In the genomic region with DNA sequence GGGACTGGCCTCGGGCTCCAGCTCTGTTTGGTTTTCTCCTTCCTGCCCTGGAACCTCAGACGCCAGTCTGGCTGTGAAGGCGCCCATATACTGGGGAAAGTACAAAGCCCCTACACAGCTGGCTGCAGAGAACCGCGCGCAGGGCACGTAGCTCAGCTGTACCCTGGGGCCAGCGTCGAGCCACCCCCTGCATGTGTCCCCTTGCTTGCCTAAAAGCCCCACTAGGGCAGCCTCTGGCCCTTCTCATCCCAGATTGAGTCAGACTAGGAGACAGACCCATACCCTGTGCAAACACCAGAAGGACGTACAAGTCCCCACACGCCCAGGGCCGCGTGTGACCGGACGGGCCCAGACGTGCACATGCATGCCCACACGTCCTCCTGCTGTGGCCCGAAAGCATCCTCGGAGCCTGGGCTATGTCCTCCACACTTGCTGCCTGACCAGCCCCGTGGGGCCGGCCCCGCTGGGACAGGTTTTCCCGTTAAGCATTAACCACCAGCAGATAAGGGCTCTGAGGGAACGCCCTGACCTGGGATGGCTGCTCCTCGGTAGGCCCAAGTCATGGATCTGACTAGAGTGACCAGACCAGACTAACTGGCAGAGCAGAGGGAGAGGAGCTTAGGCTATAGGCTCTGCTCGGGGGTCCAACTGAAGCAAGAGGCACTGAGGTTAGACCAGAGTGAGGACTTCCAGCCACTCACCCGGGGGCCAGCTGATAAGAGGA, we compare ENCODE assay signal across 1 cellular context.
TF ChIP-seq lines count a peak whose summit lies in the region.

No MANE protein-coding gene starts in this region.

TF ChIP-seq in HepG2, 621 proteins besides CTCF, POLR2A, EP300 and RAD21 (continued from another document and continues in another):
- TF ChIP-seq, protein P1, sequence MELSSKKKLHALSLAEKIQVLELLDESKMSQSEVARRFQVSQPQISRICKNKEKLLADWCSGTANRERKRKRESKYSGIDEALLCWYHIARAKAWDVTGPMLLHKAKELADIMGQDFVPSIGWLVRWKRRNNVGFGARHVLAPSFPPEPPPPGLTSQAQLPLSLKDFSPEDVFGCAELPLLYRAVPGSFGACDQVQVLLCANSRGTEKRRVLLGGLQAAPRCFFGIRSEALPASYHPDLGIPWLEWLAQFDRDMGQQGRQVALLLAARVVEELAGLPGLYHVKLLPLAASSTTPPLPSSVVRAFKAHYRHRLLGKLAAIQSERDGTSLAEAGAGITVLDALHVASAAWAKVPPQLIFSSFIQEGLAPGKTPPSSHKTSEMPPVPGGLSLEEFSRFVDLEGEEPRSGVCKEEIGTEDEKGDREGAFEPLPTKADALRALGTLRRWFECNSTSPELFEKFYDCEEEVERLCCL (CRISPR knock-in tag; IDR thresholded peaks at IDR 0.05; ENCODE audit: borderline replicate concordance): 0 out of 2 replicates have a peak, but pooled peaks have one; percentile 81
- TF ChIP-seq, protein P2, sequence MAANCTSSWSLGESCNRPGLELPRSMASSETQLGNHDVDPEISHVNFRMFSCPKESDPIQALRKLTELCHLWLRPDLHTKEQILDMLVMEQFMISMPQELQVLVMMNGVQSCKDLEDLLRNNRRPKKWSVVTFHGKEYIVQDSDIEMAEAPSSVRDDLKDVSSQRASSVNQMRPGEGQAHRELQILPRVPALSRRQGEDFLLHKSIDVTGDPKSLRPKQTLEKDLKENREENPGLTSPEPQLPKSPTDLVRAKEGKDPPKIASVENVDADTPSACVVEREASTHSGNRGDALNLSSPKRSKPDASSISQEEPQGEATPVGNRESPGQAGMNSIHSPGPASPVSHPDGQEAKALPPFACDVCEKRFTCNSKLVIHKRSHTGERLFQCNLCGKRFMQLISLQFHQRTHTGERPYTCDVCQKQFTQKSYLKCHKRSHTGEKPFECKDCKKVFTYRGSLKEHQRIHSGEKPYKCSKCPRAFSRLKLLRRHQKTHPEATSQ (CRISPR knock-in tag; IDR thresholded peaks at IDR 0.05; ENCODE audit: borderline replicate concordance): no peak
- TF ChIP-seq EEA1 (CRISPR knock-in tag; IDR thresholded peaks at IDR 0.05; ENCODE audit: borderline replicate concordance): no peak
- TF ChIP-seq, protein P3, sequence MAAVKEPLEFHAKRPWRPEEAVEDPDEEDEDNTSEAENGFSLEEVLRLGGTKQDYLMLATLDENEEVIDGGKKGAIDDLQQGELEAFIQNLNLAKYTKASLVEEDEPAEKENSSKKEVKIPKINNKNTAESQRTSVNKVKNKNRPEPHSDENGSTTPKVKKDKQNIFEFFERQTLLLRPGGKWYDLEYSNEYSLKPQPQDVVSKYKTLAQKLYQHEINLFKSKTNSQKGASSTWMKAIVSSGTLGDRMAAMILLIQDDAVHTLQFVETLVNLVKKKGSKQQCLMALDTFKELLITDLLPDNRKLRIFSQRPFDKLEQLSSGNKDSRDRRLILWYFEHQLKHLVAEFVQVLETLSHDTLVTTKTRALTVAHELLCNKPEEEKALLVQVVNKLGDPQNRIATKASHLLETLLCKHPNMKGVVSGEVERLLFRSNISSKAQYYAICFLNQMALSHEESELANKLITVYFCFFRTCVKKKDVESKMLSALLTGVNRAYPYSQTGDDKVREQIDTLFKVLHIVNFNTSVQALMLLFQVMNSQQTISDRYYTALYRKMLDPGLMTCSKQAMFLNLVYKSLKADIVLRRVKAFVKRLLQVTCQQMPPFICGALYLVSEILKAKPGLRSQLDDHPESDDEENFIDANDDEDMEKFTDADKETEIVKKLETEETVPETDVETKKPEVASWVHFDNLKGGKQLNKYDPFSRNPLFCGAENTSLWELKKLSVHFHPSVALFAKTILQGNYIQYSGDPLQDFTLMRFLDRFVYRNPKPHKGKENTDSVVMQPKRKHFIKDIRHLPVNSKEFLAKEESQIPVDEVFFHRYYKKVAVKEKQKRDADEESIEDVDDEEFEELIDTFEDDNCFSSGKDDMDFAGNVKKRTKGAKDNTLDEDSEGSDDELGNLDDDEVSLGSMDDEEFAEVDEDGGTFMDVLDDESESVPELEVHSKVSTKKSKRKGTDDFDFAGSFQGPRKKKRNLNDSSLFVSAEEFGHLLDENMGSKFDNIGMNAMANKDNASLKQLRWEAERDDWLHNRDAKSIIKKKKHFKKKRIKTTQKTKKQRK (IDR thresholded peaks at IDR 0.05; ENCODE audit: low read length): no peak
- no peak; the same call in 1 of the 2 replicates for TF ChIP-seq AKAP8 (CRISPR knock-in tag; IDR thresholded peaks at IDR 0.05)
- TF ChIP-seq ZSCAN29 (CRISPR knock-in tag; conservative IDR thresholded peaks at IDR 0.05): no peak
- no peak for TF ChIP-seq JUND (CRISPR knock-in tag; IDR thresholded peaks at IDR 0.05)
- no peak for TF ChIP-seq FIP1L1 (IDR thresholded peaks at IDR 0.05; ENCODE audit: borderline replicate concordance, insufficient read depth, low read depth, low read length)
- TF ChIP-seq TARDBP (CRISPR knock-in tag; IDR thresholded peaks at IDR 0.05): peak; percentile 60; the same call in 1 of the 2 replicates
- peak; percentile 97 for TF ChIP-seq ZNF605 (CRISPR knock-in tag; IDR thresholded peaks at IDR 0.05)
- TF ChIP-seq TBX3 (IDR thresholded peaks at IDR 0.05; ENCODE audit: borderline replicate concordance): no peak
- TF ChIP-seq MEIS2 (CRISPR knock-in tag; IDR thresholded peaks at IDR 0.05): peak; percentile 45; the same call in 1 of the 2 replicates
- TF ChIP-seq AGO1 (IDR thresholded peaks at IDR 0.05; ENCODE audit: low read depth, low read length, poor library complexity, severe bottlenecking): no peak
- no peak for TF ChIP-seq ZNF737 (CRISPR knock-in tag; IDR thresholded peaks at IDR 0.05; ENCODE audit: borderline replicate concordance)
- TF ChIP-seq ZNF557 (CRISPR knock-in tag; IDR thresholded peaks at IDR 0.05): no peak
- TF ChIP-seq ZNF510 (CRISPR knock-in tag; IDR thresholded peaks at IDR 0.05; ENCODE audit: low read depth): no peak; the same call in 1 of the 2 replicates
- TF ChIP-seq HNF4G (IDR thresholded peaks at IDR 0.05; ENCODE audit: borderline replicate concordance, low read depth, low read length): no peak
- 0 out of 2 replicates have a peak, but pooled peaks have one; percentile 18 for TF ChIP-seq HNF4G (CRISPR knock-in tag; IDR thresholded peaks at IDR 0.05; ENCODE audit: borderline replicate concordance, low read depth)
- TF ChIP-seq SP2 (CRISPR knock-in tag; IDR thresholded peaks at IDR 0.05): no peak
- peak; percentile 98 for TF ChIP-seq MED1 (CRISPR knock-in tag; IDR thresholded peaks at IDR 0.05)
- TF ChIP-seq SUZ12 (IDR thresholded peaks at IDR 0.05; ENCODE audit: low read depth, low read length): no peak
- TF ChIP-seq, protein P4, sequence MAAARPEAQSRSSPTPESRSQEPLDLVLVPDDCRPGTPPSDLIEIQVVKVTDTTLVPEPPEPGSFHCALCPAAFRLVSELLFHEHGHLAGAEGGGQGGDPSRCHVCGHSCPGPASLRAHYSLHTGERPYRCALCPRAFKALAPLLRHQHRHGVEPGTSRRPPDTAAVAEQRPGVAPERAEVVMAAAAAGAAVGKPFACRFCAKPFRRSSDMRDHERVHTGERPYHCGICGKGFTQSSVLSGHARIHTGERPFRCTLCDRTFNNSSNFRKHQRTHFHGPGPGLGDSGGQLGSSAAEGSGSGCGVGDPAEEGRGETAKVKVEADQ (CRISPR knock-in tag; IDR thresholded peaks at IDR 0.05; ENCODE audit: borderline replicate concordance): no peak; the same call in 1 of the 2 replicates
- peak; percentile 79; the same call in 1 of the 2 replicates for TF ChIP-seq NKX3-1 (CRISPR knock-in tag; IDR thresholded peaks at IDR 0.05)
- peak; percentile 75; the same call in 1 of the 2 replicates for TF ChIP-seq ZNF274 (CRISPR knock-in tag; IDR thresholded peaks at IDR 0.05)
- TF ChIP-seq HOXD1 (CRISPR knock-in tag; IDR thresholded peaks at IDR 0.05): no peak
- TF ChIP-seq GATA4 (IDR thresholded peaks at IDR 0.05; ENCODE audit: borderline replicate concordance, low read depth): peak; percentile 76; the same call in 1 of the 2 replicates
- TF ChIP-seq, protein P5, sequence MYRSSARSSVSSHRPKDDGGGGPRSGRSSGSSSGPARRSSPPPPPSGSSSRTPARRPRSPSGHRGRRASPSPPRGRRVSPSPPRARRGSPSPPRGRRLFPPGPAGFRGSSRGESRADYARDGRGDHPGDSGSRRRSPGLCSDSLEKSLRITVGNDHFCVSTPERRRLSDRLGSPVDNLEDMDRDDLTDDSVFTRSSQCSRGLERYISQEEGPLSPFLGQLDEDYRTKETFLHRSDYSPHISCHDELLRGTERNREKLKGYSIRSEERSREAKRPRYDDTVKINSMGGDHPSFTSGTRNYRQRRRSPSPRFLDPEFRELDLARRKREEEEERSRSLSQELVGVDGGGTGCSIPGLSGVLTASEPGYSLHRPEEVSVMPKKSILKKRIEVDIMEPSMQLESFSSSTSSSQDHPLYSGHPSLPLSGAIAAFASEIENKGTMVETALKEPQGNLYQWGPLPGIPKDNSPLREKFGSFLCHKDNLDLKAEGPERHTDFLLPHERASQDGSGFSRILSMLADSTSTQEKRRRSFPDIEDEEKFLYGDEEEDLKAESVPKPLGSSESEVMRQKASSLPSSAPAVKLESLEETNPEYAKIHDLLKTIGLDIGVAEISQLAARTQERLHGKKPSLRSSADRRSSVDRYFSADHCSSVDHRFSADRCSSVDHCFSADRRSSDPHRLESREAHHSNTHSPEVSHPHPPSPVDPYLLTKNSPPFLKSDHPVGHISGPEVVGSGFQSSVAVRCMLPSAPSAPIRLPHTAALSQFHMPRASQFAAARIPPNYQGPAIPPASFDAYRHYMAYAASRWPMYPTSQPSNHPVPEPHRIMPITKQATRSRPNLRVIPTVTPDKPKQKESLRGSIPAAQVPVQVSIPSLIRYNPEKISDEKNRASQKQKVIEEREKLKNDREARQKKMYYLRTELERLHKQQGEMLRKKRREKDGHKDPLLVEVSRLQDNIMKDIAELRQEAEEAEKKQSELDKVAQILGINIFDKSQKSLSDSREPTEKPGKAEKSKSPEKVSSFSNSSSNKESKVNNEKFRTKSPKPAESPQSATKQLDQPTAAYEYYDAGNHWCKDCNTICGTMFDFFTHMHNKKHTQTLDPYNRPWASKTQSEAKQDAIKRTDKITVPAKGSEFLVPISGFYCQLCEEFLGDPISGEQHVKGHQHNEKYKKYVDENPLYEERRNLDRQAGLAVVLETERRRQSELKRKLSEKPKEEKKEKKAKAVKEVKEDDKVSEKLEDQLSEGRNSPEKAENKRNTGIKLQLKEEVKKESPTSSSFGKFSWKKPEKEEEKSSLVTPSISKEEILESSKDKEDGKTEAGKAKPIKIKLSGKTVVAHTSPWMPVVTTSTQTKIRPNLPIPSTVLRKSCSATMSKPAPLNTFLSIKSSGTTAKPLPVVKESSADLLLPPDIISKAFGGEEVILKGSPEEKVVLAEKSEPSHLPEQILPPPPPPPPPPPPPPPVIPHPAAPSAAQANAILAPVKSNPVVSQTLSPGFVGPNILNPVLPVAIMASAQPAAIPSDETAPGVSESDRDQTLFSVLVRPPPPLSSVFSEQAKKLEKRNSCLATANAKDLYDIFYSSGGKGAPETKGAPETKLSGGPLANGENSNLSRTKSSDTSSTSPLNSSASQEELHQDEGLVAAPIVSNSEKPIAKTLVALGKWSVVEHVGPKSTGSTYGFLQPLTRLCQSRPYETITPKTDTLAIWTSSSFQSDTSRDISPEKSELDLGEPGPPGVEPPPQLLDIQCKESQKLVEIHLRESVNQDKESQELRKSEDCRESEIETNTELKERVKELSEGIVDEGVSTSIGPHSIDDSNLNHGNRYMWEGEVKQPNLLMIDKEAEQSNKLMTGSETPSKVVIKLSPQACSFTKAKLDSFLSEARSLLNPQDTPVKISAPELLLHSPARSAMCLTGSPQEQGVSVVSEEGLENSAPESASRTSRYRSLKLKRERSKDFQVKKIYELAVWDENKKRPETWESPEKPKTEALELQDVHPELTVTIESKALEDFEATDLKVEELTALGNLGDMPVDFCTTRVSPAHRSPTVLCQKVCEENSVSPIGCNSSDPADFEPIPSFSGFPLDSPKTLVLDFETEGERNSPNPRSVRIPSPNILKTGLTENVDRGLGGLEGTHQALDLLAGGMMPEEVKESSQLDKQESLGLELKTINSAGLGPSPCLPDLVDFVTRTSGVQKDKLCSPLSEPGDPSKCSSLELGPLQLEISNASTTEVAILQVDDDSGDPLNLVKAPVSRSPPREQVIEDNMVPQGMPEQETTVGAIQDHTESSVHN (CRISPR knock-in tag; IDR thresholded peaks at IDR 0.05): no peak
- no peak for TF ChIP-seq TBP (CRISPR knock-in tag; IDR thresholded peaks at IDR 0.05)
- TF ChIP-seq SKI (IDR thresholded peaks at IDR 0.05; ENCODE audit: partially characterized antibody): no peak
- peak; percentile 94 for TF ChIP-seq ZBTB38 (CRISPR knock-in tag; IDR thresholded peaks at IDR 0.05)
- no peak for TF ChIP-seq CHD2 (IDR thresholded peaks at IDR 0.05; ENCODE audit: low read depth, low read length)
- TF ChIP-seq, protein P6, sequence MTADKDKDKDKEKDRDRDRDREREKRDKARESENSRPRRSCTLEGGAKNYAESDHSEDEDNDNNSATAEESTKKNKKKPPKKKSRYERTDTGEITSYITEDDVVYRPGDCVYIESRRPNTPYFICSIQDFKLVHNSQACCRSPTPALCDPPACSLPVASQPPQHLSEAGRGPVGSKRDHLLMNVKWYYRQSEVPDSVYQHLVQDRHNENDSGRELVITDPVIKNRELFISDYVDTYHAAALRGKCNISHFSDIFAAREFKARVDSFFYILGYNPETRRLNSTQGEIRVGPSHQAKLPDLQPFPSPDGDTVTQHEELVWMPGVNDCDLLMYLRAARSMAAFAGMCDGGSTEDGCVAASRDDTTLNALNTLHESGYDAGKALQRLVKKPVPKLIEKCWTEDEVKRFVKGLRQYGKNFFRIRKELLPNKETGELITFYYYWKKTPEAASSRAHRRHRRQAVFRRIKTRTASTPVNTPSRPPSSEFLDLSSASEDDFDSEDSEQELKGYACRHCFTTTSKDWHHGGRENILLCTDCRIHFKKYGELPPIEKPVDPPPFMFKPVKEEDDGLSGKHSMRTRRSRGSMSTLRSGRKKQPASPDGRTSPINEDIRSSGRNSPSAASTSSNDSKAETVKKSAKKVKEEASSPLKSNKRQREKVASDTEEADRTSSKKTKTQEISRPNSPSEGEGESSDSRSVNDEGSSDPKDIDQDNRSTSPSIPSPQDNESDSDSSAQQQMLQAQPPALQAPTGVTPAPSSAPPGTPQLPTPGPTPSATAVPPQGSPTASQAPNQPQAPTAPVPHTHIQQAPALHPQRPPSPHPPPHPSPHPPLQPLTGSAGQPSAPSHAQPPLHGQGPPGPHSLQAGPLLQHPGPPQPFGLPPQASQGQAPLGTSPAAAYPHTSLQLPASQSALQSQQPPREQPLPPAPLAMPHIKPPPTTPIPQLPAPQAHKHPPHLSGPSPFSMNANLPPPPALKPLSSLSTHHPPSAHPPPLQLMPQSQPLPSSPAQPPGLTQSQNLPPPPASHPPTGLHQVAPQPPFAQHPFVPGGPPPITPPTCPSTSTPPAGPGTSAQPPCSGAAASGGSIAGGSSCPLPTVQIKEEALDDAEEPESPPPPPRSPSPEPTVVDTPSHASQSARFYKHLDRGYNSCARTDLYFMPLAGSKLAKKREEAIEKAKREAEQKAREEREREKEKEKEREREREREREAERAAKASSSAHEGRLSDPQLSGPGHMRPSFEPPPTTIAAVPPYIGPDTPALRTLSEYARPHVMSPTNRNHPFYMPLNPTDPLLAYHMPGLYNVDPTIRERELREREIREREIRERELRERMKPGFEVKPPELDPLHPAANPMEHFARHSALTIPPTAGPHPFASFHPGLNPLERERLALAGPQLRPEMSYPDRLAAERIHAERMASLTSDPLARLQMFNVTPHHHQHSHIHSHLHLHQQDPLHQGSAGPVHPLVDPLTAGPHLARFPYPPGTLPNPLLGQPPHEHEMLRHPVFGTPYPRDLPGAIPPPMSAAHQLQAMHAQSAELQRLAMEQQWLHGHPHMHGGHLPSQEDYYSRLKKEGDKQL (CRISPR knock-in tag; IDR thresholded peaks at IDR 0.05; ENCODE audit: low read depth): no peak
- TF ChIP-seq NFATC3 (CRISPR knock-in tag; IDR thresholded peaks at IDR 0.05): no peak
- TF ChIP-seq CREM (IDR thresholded peaks at IDR 0.05): peak; percentile 60
- TF ChIP-seq CREM (CRISPR knock-in tag; IDR thresholded peaks at IDR 0.05): no peak
- TF ChIP-seq KLF15 (CRISPR knock-in tag; IDR thresholded peaks at IDR 0.05; ENCODE audit: borderline replicate concordance): no peak
